In the genomic region with DNA sequence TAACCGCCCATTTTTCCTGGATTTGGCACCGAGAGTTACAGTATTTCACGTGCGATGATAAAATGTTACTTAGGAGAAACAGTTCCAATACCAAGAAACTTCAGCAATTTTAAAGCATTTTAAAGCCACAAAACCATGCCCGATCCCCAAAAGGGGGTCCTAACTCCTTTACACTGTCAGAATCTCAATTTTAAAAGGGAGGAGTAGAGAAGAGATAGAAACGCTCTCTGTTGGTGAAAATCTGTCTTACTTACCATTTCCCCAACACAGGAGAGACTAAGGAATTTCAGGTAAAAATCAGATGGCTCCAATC, we compare ENCODE assay signal across 8 cellular contexts. TPM values are rescaled to one million over a fixed set of nuclear protein-coding genes. Genes with fewer than 3 reads are reported as not detected.
A peak's percentile ranks its signal among the peaks of the same experiment; 100 is the strongest.
DNase-seq lines count a peak whose midpoint lies in the region; ATAC-seq and TF ChIP-seq lines count a peak whose summit lies in the region.

No MANE protein-coding gene starts in this region.

- no peaks in the 10 kb centered on the region for H3K27me3 Mint-ChIP-seq in activated CD8-positive, alpha-beta T cell treated with anti-CD3 and anti-CD28 coated beads for 36 hours

- H3K9me3 Mint-ChIP-seq in activated CD8-positive, alpha-beta T cell treated with anti-CD3 and anti-CD28 coated beads for 36 hours, result no peaks in the 10 kb centered on the region

- DNase-seq in HL-60 (ENCODE audit: low read depth in 1 of 2, low spot score in 1 of 2) (no peak), iPS DF 6.9 (ENCODE audit: low read depth, low spot score) (no peak), spleen (no peak), NCI-H2107 (lab: John Stamatoyannopoulos, UW) (no peak)
- DNase-seq in activated CD8-positive, alpha-beta T cell treated with anti-CD3 and anti-CD28 coated beads for 36 hours, result no peak

- CTCF ChIA-PET in activated CD8-positive, alpha-beta T cell treated with anti-CD3 and anti-CD28 coated beads for 36 hours (lab: Charles Lee), result interaction anchor here (1.0 to 14.2 kb wide), 6 partner anchors 8 to 168 kb away, joined by 3 to 284 read pairs (median 8); no protein-coding TSS in a partner anchor

- H3K36me3 Mint-ChIP-seq in activated CD8-positive, alpha-beta T cell treated with anti-CD3 and anti-CD28 coated beads for 36 hours (ENCODE audit: low read depth), result peaks cover 32% of the 10 kb centered on the region

- intact Hi-C loops in activated CD8-positive, alpha-beta T cell treated with anti-CD3 and anti-CD28 coated beads for 36 hours (cut with micrococcal nuclease), result no loop called here
- intact Hi-C loops in spleen (cut with DNase I; ENCODE audit: low total_unique reads), result no loop called here

- H3K27ac Mint-ChIP-seq in activated CD8-positive, alpha-beta T cell treated with anti-CD3 and anti-CD28 coated beads for 36 hours, result peak overlapping the region; percentile 98

- no peaks in the 10 kb centered on the region for H3K4me1 ChIP-seq in iPS DF 6.9 (ENCODE audit: control insufficient read depth, insufficient read depth, low read length)
- H3K4me1 ChIP-seq in spleen, result peaks cover 31 to 87% (median 72%) of the 10 kb centered on the region in 6 donors

- H3K9me3 ChIP-seq in iPS DF 6.9 (ENCODE audit: control insufficient read depth, insufficient read depth, low read length), result no peaks in the 10 kb centered on the region
- no peaks in the 10 kb centered on the region for H3K9me3 ChIP-seq in spleen

- POLR2A ChIA-PET in activated CD8-positive, alpha-beta T cell treated with anti-CD3 and anti-CD28 coated beads for 36 hours (lab: Charles Lee), result interaction anchor here (0.8 to 1.3 kb wide), 4 partner anchors 24 to 296 kb away, joined by 4 to 7 read pairs (median 4); a partner anchor contains a TSS

- H3K4me1 Mint-ChIP-seq in activated CD8-positive, alpha-beta T cell treated with anti-CD3 and anti-CD28 coated beads for 36 hours (ENCODE audit: low read depth), result peaks cover 45% of the 10 kb centered on the region

- H3K27ac ChIP-seq in HL-60 (replicated peaks), result peak overlapping the region; percentile 99
- no peak overlapping the region for H3K27ac ChIP-seq in iPS DF 6.9 (ENCODE audit: low read length)
- H3K27ac ChIP-seq in spleen, result peak overlapping the region; percentile 95 to 100 (median 99)

- H3K36me3 ChIP-seq in iPS DF 6.9 (ENCODE audit: control insufficient read depth, insufficient read depth, low read length) (0 out of 2 replicates have a peak, but pooled peaks cover 2% of the 10 kb centered on the region), spleen (peaks cover 0 to 48% (median 6%) of the 10 kb centered on the region in 6 donors)

- ATAC-seq in activated CD8-positive, alpha-beta T cell treated with anti-CD3 and anti-CD28 coated beads for 36 hours, result no peak
- ATAC-seq in GM21576 (IDR thresholded peaks at IDR 0.05; ENCODE audit: unreplicated experiment), result no peak
- ATAC-seq in GM21529 (IDR thresholded peaks at IDR 0.05; ENCODE audit: unreplicated experiment), result no peak
- ATAC-seq in HG02798 (IDR thresholded peaks at IDR 0.05; ENCODE audit: poor library complexity, unreplicated experiment), result no peak

- no CpG with 5 or more reads among the region's 6 CpGs for WGBS in iPS DF 6.9 (ENCODE audit: insufficient coverage, insufficient read length)
- 0 to 1% (median 1%) methylated on average over 6 of the region's 6 CpGs for WGBS in spleen, 5 donors

- H3K27me3 ChIP-seq in HL-60 (ENCODE audit: insufficient read depth, poor library complexity, severe bottlenecking), result no peaks in the 10 kb centered on the region
- H3K27me3 ChIP-seq in iPS DF 6.9 (ENCODE audit: control insufficient read depth, insufficient read depth, low read length), result no peaks in the 10 kb centered on the region
- H3K27me3 ChIP-seq in spleen (replicated peaks in 1 of 7), result no peaks in the 10 kb centered on the region

- H3K4me3 ChIP-seq in HL-60 (replicated peaks; ENCODE audit: insufficient read depth, low read length), result peak overlapping the region; percentile 65
- peak overlapping the region; percentile 89; the same call in 1 of the 2 replicates for H3K4me3 ChIP-seq in iPS DF 6.9 (ENCODE audit: low read length)
- H3K4me3 ChIP-seq in spleen, result peak overlapping the region; percentile 77 to 98 (median 93)

- TF ChIP-seq POLR2A in spleen (IDR thresholded peaks at IDR 0.05), result no peak

- H3K4me3 Mint-ChIP-seq in activated CD8-positive, alpha-beta T cell treated with anti-CD3 and anti-CD28 coated beads for 36 hours, result peak overlapping the region; percentile 83

- no peak for TF ChIP-seq CTCF in HL-60 (IDR thresholded peaks at IDR 0.05; ENCODE audit: insufficient read depth, low read length)
- TF ChIP-seq CTCF in activated CD8-positive, alpha-beta T cell treated with anti-CD3 and anti-CD28 coated beads for 36 hours (IDR thresholded peaks at IDR 0.05), result no peak
- no peak for TF ChIP-seq CTCF in spleen (IDR thresholded peaks at IDR 0.05 in 8 of 11, conservative IDR thresholded peaks at IDR 0.05 in 3 of 11)

RNA-seq across cellular contexts. Expression of a gene that starts 0.5 kb away (rescaled TPM):
- total RNA-seq in activated CD8-positive, alpha-beta T cell treated with anti-CD3 and anti-CD28 coated beads for 36 hours, result 100 to 1,000 TPM in 1 of 2 experiments, 10 to 100 TPM in 1; 98.4 to 107 TPM
- total RNA-seq in spleen, result 100 to 1,000 TPM; 224 to 335 (median 271) TPM
- polyA plus RNA-seq in spleen, result 100 to 1,000 TPM; 369 to 504 (median 411) TPM

RNA-seq across cellular contexts. Expression of a gene that starts 11.0 kb away (rescaled TPM):
- total RNA-seq in activated CD8-positive, alpha-beta T cell treated with anti-CD3 and anti-CD28 coated beads for 36 hours, result 1 to 10 TPM; 1.2 to 2.4 TPM
- 10 to 100 TPM; 12.9 to 92.5 (median 23.2) TPM for total RNA-seq in spleen
- polyA plus RNA-seq in spleen, result 10 to 100 TPM in 1 of 3 donors, 1 to 10 TPM in 2; 4.2 to 16.6 (median 6.9) TPM

RNA-seq across cellular contexts. Expression of a gene that starts 16.0 kb away (rescaled TPM):
- not detected for total RNA-seq in activated CD8-positive, alpha-beta T cell treated with anti-CD3 and anti-CD28 coated beads for 36 hours
- 1 to 10 TPM in 6 of 7 donors, under 1 TPM in 1; 0.79 to 2.5 (median 1.4) TPM for total RNA-seq in spleen
- under 1 TPM; 0.15 to 0.35 (median 0.30) TPM for polyA plus RNA-seq in spleen

RNA-seq across cellular contexts. Expression of a gene that starts 23.9 kb away (rescaled TPM):
- total RNA-seq in activated CD8-positive, alpha-beta T cell treated with anti-CD3 and anti-CD28 coated beads for 36 hours, result 1 to 10 TPM; 4.8 to 5.9 TPM
- 10 to 100 TPM in 2 of 7 donors, 1 to 10 TPM in 5; 4.0 to 15.3 (median 7.6) TPM for total RNA-seq in spleen
- polyA plus RNA-seq in spleen, result 1 to 10 TPM; 1.7 to 5.4 (median 1.8) TPM

RNA-seq across cellular contexts. Expression of a gene that starts 32.0 kb away (rescaled TPM):
- 1 to 10 TPM; 3.1 to 3.4 TPM for total RNA-seq in activated CD8-positive, alpha-beta T cell treated with anti-CD3 and anti-CD28 coated beads for 36 hours
- total RNA-seq in spleen, result 1 to 10 TPM in 5 of 7 donors, under 1 TPM in 1, not detected in 1; 0.51 to 3.6 (median 2.9) TPM
- polyA plus RNA-seq in spleen, result 1 to 10 TPM; 1.9 to 3.9 (median 2.1) TPM

Comparison
In these comparisons a context has a peak if more than half of its experiments do, and no peak if none do; other contexts are left out.
1. RNA of a gene that starts 11.0 kb away (total RNA-seq): 12.9 to 92.5 TPM in spleen; 1.2 to 2.4 TPM in activated CD8-positive, alpha-beta T cell treated with anti-CD3 and anti-CD28 coated beads for 36 hours; every median in the first group is over 4 times any median in the second.
2. Peak in every context shown above with its lines, with median percentiles within 50 percentile points of each other: H3K4me3 ChIP-seq.